Comparison of ENCODE assay signal across 8 cellular contexts in the genomic region with DNA sequence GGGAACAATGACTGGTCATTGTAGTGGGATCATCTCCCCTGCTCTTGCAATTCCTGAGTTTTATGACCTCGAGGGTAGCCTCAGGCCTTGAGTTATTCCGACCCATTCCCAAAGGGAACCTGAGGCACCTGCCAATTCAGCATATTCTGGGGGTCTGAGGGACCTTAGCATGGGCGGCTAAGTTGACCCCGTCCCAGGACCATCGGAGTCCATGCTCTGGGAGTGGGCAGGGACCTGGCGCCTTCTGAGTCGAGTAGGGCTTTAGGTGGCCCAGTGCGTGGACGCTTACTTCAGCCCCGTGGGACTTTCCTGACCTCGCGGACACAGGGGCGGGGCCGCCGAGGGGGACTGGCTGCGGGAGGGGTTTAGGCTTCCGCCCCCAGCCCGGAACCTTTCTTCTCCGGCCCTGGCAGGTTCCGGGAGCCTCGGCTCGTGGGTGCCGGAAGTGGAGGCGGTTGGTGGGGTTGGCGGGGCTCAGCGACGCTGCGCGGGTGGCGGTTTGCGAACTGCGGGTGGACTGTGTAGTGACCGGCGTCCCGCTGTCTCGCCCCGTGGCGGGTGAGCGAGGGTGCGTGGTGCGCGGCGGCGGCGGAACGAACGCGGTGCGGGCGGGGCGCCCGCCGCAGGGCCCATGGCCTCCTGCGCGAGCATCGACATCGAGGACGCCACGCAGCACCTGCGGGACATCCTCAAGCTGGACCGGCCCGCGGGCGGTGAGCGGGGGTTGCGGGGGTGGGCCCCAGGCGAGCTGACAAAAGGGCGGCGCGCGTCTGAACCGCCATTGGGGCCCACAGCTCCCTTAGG.
DNase-seq lines count a peak whose midpoint lies in the region; ATAC-seq lines count a peak whose summit lies in the region.

A gene with protein sequence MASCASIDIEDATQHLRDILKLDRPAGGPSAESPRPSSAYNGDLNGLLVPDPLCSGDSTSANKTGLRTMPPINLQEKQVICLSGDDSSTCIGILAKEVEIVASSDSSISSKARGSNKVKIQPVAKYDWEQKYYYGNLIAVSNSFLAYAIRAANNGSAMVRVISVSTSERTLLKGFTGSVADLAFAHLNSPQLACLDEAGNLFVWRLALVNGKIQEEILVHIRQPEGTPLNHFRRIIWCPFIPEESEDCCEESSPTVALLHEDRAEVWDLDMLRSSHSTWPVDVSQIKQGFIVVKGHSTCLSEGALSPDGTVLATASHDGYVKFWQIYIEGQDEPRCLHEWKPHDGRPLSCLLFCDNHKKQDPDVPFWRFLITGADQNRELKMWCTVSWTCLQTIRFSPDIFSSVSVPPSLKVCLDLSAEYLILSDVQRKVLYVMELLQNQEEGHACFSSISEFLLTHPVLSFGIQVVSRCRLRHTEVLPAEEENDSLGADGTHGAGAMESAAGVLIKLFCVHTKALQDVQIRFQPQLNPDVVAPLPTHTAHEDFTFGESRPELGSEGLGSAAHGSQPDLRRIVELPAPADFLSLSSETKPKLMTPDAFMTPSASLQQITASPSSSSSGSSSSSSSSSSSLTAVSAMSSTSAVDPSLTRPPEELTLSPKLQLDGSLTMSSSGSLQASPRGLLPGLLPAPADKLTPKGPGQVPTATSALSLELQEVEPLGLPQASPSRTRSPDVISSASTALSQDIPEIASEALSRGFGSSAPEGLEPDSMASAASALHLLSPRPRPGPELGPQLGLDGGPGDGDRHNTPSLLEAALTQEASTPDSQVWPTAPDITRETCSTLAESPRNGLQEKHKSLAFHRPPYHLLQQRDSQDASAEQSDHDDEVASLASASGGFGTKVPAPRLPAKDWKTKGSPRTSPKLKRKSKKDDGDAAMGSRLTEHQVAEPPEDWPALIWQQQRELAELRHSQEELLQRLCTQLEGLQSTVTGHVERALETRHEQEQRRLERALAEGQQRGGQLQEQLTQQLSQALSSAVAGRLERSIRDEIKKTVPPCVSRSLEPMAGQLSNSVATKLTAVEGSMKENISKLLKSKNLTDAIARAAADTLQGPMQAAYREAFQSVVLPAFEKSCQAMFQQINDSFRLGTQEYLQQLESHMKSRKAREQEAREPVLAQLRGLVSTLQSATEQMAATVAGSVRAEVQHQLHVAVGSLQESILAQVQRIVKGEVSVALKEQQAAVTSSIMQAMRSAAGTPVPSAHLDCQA (N-terminal part only) (plus strand): TSS at position 422 of the 804 bp plus-strand sequence. CDS start 210 bp downstream, at position 632.

- DNase-seq in NCI-H1417 (lab: John Stamatoyannopoulos, UW) = peak; percentile 33 to 73 (median 72)
- DNase-seq in NCI-H1417 treated with DMSO at 0.1 percent for 48 hours (lab: John Stamatoyannopoulos, UW) = no peak
- peak; percentile 18 for DNase-seq in NCI-H2107 treated with DMSO at 0.1 percent for 48 hours (lab: John Stamatoyannopoulos, UW; ENCODE audit: unreplicated experiment)
- DNase-seq in activated CD4-positive, CD25-positive, alpha-beta regulatory T cell treated with anti-CD3 and anti-CD28 coated beads, Interleukin-2, amount 50 U/mL, for 72 hours = peak; percentile 93
- DNase-seq in central memory CD8-positive, alpha-beta T cell (ENCODE audit: low spot score in 2 of 2) = peak; percentile 80 to 82
- DNase-seq in islet precursor cell = peak; percentile 89
- DNase-seq in stimulated activated CD4-positive, alpha-beta T cell treated with anti-CD3 and anti-CD28 coated beads, Interleukin-12 subunit alpha, Interleukin-12 subunit beta, amount 100 ng/mL, for 4 hours = peak; percentile 83

- peak within 1 kb of the TSS; percentile 87 for H3K27ac Mint-ChIP-seq in central memory CD8-positive, alpha-beta T cell (ENCODE audit: low read depth)

- H3K27me3 Mint-ChIP-seq in central memory CD8-positive, alpha-beta T cell = no peaks in the 10 kb centered on the region

- peaks cover 29% of the 10 kb centered on the region for H3K36me3 Mint-ChIP-seq in central memory CD8-positive, alpha-beta T cell (ENCODE audit: insufficient read depth)

- H3K9me3 Mint-ChIP-seq in central memory CD8-positive, alpha-beta T cell = no peaks in the 10 kb centered on the region

- ATAC-seq in HG02642 (IDR thresholded peaks at IDR 0.05; ENCODE audit: poor library complexity, unreplicated experiment) = peak; percentile 81
- ATAC-seq in central memory CD8-positive, alpha-beta T cell (replicated peaks; ENCODE audit: extremely low read depth, poor library complexity, severe bottlenecking) = peak; percentile 90

- H3K4me1 Mint-ChIP-seq in central memory CD8-positive, alpha-beta T cell = peaks cover 27% of the 10 kb centered on the region

- peak within 1 kb of the TSS; percentile 86 for H3K4me3 Mint-ChIP-seq in central memory CD8-positive, alpha-beta T cell
